1 cellular context compared by ENCODE assay signal in the genomic region with DNA sequence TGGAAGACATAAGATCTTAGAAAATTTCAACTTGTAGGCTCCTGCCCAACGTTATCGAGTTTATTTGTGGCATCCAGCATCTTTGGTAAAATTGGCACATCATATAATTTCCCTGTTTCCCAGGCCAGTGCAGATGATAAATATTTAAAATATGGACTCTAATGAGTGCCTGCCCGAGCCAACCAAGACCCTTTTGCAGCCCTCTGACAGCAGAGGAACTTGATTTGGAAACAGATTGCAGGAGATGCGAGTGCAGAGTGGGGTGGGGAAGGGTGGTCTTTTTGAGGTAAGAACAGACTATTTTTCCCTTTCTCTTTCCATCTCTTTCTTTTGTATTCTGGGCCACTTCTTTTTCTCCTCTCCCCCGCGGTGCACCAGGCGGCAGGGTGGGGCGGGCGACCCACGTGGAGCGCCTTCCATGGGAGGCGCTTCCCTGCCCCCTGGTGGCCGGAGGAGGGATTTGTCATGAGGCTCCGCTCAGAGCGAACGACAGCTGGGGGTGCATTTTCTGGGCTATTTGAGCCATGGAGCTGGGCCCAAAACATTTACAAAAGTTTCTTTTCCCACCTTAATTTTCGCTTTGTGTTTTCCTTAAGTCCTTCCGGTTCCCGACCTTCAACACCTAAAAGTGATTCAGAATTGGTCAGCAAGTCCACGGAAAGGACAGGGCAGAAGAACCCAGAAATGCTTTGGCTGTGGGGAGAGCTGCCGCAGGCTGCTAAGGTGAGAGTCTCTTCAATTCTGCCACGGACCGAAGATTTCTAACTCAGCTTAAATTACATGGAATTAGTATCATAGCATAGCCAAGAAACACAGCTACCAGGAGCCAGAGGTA.
TF ChIP-seq lines count a peak whose summit lies in the region.

No MANE protein-coding gene starts in this region.

TF ChIP-seq in K562, 482 proteins besides CTCF, POLR2A, EP300 and RAD21 (continued from another document and continues in another):
- TF ChIP-seq, protein P1, sequence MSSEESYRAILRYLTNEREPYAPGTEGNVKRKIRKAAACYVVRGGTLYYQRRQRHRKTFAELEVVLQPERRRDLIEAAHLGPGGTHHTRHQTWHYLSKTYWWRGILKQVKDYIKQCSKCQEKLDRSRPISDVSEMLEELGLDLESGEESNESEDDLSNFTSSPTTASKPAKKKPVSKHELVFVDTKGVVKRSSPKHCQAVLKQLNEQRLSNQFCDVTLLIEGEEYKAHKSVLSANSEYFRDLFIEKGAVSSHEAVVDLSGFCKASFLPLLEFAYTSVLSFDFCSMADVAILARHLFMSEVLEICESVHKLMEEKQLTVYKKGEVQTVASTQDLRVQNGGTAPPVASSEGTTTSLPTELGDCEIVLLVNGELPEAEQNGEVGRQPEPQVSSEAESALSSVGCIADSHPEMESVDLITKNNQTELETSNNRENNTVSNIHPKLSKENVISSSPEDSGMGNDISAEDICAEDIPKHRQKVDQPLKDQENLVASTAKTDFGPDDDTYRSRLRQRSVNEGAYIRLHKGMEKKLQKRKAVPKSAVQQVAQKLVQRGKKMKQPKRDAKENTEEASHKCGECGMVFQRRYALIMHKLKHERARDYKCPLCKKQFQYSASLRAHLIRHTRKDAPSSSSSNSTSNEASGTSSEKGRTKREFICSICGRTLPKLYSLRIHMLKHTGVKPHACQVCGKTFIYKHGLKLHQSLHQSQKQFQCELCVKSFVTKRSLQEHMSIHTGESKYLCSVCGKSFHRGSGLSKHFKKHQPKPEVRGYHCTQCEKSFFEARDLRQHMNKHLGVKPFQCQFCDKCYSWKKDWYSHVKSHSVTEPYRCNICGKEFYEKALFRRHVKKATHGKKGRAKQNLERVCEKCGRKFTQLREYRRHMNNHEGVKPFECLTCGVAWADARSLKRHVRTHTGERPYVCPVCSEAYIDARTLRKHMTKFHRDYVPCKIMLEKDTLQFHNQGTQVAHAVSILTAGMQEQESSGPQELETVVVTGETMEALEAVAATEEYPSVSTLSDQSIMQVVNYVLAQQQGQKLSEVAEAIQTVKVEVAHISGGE (CRISPR knock-in tag; IDR thresholded peaks at IDR 0.05) = no peak
- TF ChIP-seq ZNF212 (CRISPR knock-in tag; IDR thresholded peaks at IDR 0.05) (no peak), ZNF140 (CRISPR knock-in tag; IDR thresholded peaks at IDR 0.05) (no peak), KLF13 (tag; IDR thresholded peaks at IDR 0.05; ENCODE audit: borderline replicate concordance, low read depth) (0 out of 2 replicates have a peak, but pooled peaks have one; percentile 39), OTX1 (CRISPR knock-in tag; IDR thresholded peaks at IDR 0.05) (no peak), ZKSCAN1 (IDR thresholded peaks at IDR 0.05; ENCODE audit: low read depth, low read length) (no peak), CXXC5 (CRISPR knock-in tag; IDR thresholded peaks at IDR 0.05) (peak; percentile 47; the same call in 1 of the 2 replicates), ESRRA (IDR thresholded peaks at IDR 0.05; ENCODE audit: borderline replicate concordance, low read depth) (peak; percentile 34; the same call in 1 of the 2 replicates), ZNF282 (CRISPR knock-in tag; IDR thresholded peaks at IDR 0.05) (no peak), GATA2 (CRISPR knock-in tag; IDR thresholded peaks at IDR 0.05) (no peak), ZNF75A (CRISPR knock-in tag; IDR thresholded peaks at IDR 0.05) (no peak), SMAD3 (CRISPR knock-in tag; conservative IDR thresholded peaks at IDR 0.05) (no peak), HDAC8 (tag; IDR thresholded peaks at IDR 0.05) (no peak), TAL1 (IDR thresholded peaks at IDR 0.05) (0 out of 2 replicates have a peak, but pooled peaks have one; percentile 1), MEF2D (tag; conservative IDR thresholded peaks at IDR 0.05; ENCODE audit: low read depth) (no peak), PML (IDR thresholded peaks at IDR 0.05; ENCODE audit: low read length) (no peak), L3MBTL2 (IDR thresholded peaks at IDR 0.05) (peak; percentile 68), RBM39 (optimal IDR thresholded peaks at IDR 0.05; ENCODE audit: low read depth, low read length) (peak; percentile 64), ZNF699 (CRISPR knock-in tag; IDR thresholded peaks at IDR 0.05; ENCODE audit: insufficient replicate concordance) (no peak), CREB1 (IDR thresholded peaks at IDR 0.05) (no peak), CREB1 (CRISPR knock-in tag; IDR thresholded peaks at IDR 0.05) (0 out of 2 replicates have a peak, but pooled peaks have one; percentile 15), MED1 (CRISPR knock-in tag; IDR thresholded peaks at IDR 0.05; ENCODE audit: borderline replicate concordance) (no peak), SRSF9 (IDR thresholded peaks at IDR 0.05; ENCODE audit: borderline replicate concordance, low read depth, low read length) (no peak), TCF7 (IDR thresholded peaks at IDR 0.05; ENCODE audit: borderline replicate concordance) (0 out of 2 replicates have a peak, but pooled peaks have one; percentile 13), IFI16 (CRISPR knock-in tag; IDR thresholded peaks at IDR 0.05) (no peak), ZNF436 (CRISPR knock-in tag; IDR thresholded peaks at IDR 0.05) (no peak), CREM (IDR thresholded peaks at IDR 0.05; ENCODE audit: low read depth) (peak; percentile 69), DMBX1 (CRISPR knock-in tag; IDR thresholded peaks at IDR 0.05; ENCODE audit: borderline replicate concordance) (0 out of 2 replicates have a peak, but pooled peaks have one; percentile 19), ZNF263 (CRISPR knock-in tag; IDR thresholded peaks at IDR 0.05; ENCODE audit: borderline replicate concordance) (no peak; the same call in 1 of the 2 replicates), ARID2 (IDR thresholded peaks at IDR 0.05) (peak; percentile 91)
- TF ChIP-seq, protein P2, sequence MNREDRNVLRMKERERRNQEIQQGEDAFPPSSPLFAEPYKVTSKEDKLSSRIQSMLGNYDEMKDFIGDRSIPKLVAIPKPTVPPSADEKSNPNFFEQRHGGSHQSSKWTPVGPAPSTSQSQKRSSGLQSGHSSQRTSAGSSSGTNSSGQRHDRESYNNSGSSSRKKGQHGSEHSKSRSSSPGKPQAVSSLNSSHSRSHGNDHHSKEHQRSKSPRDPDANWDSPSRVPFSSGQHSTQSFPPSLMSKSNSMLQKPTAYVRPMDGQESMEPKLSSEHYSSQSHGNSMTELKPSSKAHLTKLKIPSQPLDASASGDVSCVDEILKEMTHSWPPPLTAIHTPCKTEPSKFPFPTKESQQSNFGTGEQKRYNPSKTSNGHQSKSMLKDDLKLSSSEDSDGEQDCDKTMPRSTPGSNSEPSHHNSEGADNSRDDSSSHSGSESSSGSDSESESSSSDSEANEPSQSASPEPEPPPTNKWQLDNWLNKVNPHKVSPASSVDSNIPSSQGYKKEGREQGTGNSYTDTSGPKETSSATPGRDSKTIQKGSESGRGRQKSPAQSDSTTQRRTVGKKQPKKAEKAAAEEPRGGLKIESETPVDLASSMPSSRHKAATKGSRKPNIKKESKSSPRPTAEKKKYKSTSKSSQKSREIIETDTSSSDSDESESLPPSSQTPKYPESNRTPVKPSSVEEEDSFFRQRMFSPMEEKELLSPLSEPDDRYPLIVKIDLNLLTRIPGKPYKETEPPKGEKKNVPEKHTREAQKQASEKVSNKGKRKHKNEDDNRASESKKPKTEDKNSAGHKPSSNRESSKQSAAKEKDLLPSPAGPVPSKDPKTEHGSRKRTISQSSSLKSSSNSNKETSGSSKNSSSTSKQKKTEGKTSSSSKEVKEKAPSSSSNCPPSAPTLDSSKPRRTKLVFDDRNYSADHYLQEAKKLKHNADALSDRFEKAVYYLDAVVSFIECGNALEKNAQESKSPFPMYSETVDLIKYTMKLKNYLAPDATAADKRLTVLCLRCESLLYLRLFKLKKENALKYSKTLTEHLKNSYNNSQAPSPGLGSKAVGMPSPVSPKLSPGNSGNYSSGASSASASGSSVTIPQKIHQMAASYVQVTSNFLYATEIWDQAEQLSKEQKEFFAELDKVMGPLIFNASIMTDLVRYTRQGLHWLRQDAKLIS (CRISPR knock-in tag; IDR thresholded peaks at IDR 0.05) = no peak
- TF ChIP-seq, protein P3, sequence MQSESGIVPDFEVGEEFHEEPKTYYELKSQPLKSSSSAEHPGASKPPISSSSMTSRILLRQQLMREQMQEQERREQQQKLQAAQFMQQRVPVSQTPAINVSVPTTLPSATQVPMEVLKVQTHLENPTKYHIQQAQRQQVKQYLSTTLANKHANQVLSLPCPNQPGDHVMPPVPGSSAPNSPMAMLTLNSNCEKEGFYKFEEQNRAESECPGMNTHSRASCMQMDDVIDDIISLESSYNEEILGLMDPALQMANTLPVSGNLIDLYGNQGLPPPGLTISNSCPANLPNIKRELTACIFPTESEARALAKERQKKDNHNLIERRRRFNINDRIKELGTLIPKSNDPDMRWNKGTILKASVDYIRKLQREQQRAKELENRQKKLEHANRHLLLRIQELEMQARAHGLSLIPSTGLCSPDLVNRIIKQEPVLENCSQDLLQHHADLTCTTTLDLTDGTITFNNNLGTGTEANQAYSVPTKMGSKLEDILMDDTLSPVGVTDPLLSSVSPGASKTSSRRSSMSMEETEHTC (IDR thresholded peaks at IDR 0.05) = 0 out of 2 replicates have a peak, but pooled peaks have one; percentile 26
- TF ChIP-seq, protein P4, sequence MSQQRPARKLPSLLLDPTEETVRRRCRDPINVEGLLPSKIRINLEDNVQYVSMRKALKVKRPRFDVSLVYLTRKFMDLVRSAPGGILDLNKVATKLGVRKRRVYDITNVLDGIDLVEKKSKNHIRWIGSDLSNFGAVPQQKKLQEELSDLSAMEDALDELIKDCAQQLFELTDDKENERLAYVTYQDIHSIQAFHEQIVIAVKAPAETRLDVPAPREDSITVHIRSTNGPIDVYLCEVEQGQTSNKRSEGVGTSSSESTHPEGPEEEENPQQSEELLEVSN (IDR thresholded peaks at IDR 0.05; ENCODE audit: borderline replicate concordance in 1 of 2, extremely low read depth in 1 of 2, insufficient read depth in 1 of 2, insufficient read length in 1 of 2, low read depth in 1 of 2, low read length in 1 of 2, poor library complexity in 1 of 2, severe bottlenecking in 1 of 2) = peak; percentile 22 to 68
- TF ChIP-seq, protein P5, sequence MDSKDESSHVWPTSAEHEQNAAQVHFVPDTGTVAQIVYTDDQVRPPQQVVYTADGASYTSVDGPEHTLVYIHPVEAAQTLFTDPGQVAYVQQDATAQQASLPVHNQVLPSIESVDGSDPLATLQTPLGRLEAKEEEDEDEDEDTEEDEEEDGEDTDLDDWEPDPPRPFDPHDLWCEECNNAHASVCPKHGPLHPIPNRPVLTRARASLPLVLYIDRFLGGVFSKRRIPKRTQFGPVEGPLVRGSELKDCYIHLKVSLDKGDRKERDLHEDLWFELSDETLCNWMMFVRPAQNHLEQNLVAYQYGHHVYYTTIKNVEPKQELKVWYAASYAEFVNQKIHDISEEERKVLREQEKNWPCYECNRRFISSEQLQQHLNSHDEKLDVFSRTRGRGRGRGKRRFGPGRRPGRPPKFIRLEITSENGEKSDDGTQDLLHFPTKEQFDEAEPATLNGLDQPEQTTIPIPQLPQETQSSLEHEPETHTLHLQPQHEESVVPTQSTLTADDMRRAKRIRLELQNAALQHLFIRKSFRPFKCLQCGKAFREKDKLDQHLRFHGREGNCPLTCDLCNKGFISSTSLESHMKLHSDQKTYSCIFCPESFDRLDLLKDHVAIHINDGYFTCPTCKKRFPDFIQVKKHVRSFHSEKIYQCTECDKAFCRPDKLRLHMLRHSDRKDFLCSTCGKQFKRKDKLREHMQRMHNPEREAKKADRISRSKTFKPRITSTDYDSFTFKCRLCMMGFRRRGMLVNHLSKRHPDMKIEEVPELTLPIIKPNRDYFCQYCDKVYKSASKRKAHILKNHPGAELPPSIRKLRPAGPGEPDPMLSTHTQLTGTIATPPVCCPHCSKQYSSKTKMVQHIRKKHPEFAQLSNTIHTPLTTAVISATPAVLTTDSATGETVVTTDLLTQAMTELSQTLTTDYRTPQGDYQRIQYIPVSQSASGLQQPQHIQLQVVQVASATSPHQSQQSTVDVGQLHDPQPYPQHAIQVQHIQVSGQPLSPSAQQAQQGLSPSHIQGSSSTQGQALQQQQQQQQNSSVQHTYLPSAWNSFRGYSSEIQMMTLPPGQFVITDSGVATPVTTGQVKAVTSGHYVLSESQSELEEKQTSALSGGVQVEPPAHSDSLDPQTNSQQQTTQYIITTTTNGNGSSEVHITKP (IDR thresholded peaks at IDR 0.05; ENCODE audit: partially characterized antibody) = no peak
- TF ChIP-seq, protein P6, sequence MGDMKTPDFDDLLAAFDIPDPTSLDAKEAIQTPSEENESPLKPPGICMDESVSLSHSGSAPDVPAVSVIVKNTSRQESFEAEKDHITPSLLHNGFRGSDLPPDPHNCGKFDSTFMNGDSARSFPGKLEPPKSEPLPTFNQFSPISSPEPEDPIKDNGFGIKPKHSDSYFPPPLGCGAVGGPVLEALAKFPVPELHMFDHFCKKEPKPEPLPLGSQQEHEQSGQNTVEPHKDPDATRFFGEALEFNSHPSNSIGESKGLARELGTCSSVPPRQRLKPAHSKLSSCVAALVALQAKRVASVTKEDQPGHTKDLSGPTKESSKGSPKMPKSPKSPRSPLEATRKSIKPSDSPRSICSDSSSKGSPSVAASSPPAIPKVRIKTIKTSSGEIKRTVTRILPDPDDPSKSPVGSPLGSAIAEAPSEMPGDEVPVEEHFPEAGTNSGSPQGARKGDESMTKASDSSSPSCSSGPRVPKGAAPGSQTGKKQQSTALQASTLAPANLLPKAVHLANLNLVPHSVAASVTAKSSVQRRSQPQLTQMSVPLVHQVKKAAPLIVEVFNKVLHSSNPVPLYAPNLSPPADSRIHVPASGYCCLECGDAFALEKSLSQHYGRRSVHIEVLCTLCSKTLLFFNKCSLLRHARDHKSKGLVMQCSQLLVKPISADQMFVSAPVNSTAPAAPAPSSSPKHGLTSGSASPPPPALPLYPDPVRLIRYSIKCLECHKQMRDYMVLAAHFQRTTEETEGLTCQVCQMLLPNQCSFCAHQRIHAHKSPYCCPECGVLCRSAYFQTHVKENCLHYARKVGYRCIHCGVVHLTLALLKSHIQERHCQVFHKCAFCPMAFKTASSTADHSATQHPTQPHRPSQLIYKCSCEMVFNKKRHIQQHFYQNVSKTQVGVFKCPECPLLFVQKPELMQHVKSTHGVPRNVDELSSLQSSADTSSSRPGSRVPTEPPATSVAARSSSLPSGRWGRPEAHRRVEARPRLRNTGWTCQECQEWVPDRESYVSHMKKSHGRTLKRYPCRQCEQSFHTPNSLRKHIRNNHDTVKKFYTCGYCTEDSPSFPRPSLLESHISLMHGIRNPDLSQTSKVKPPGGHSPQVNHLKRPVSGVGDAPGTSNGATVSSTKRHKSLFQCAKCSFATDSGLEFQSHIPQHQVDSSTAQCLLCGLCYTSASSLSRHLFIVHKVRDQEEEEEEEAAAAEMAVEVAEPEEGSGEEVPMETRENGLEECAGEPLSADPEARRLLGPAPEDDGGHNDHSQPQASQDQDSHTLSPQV (IDR thresholded peaks at IDR 0.05) = peak; percentile 53; the same call in 1 of the 2 replicates
- TF ChIP-seq, protein P7, sequence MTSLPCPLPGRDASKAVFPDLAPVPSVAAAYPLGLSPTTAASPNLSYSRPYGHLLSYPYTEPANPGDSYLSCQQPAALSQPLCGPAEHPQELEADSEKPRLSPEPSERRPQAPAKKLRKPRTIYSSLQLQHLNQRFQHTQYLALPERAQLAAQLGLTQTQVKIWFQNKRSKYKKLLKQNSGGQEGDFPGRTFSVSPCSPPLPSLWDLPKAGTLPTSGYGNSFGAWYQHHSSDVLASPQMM (CRISPR knock-in tag; IDR thresholded peaks at IDR 0.05) = no peak
- TF ChIP-seq, protein P8, sequence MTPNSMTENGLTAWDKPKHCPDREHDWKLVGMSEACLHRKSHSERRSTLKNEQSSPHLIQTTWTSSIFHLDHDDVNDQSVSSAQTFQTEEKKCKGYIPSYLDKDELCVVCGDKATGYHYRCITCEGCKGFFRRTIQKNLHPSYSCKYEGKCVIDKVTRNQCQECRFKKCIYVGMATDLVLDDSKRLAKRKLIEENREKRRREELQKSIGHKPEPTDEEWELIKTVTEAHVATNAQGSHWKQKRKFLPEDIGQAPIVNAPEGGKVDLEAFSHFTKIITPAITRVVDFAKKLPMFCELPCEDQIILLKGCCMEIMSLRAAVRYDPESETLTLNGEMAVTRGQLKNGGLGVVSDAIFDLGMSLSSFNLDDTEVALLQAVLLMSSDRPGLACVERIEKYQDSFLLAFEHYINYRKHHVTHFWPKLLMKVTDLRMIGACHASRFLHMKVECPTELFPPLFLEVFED (CRISPR knock-in tag; conservative IDR thresholded peaks at IDR 0.05) = no peak
